Comparison of ENCODE assay signal across 26 cellular contexts in the genomic region with DNA sequence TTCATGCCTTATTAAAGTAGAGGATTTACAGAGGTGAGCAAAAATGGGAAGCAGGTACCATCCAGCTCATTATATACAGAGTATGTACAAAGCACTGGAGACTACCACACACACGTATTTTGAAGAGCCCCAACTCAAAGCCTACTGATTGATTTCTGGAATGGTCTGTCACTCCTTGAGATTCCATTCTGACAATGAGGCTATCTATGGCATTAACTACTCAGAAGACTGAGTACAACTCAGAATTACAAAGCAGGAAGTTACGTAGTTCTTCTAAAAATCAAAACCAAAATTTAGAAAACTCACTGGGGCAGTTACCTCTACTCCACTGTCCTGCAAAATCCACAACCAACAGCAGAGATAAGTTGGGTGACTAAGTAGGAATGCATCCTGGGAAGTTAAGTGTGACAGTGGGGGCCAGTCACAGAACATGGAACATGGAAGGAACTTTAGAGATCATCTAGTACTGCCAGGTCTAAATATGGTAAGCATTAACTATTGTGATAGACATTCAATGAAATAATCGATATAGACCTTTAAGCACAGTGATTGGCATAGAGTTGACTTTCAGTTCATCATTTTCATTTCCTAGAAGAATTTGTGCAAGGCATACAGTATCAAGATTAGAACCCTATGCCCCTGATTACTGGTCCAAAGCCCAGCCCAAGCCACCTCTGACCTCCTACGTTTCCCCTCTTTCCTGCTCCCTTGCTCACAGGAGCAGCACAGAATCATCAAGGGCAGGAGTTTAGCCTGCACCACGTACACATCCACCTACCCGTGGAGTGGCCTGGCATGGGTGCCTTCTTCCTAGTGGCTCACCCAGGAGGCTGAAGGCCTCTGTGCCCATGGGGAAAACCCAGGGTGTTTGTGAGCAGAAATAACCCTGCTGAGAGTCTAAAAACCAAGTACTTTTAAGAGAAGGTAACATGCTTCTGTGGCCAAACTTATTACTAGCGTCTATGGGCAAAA.
A peak's percentile ranks its signal among the peaks of the same experiment; 100 is the strongest.
DNase-seq lines count a peak whose midpoint lies in the region; ATAC-seq and TF ChIP-seq lines count a peak whose summit lies in the region.
"Had no signal": no experiment of that assay in that cellular context is flagged by ENCODE, and none has a peak within 500 bp of the region (broad histone marks: within the 10 kb centered on the region; RNA-seq: fewer than 3 reads in every experiment).

No MANE protein-coding gene starts in this region.

- H3K36me3 Mint-ChIP-seq in activated naive CD8-positive, alpha-beta T cell treated with anti-CD3 and anti-CD28 coated beads, Interleukin-2, amount 50 U/mL, for 24 hours (ENCODE audit: low read depth): peaks cover 10% of the 10 kb centered on the region
- H3K36me3 Mint-ChIP-seq in activated naive CD8-positive, alpha-beta T cell treated with anti-CD3 and anti-CD28 coated beads for 36 hours: peaks cover 6% of the 10 kb centered on the region
- peaks cover 3% of the 10 kb centered on the region for H3K36me3 Mint-ChIP-seq in chondrocyte (ENCODE audit: low read depth)

- no peaks in the 10 kb centered on the region for H3K36me3 ChIP-seq in mesodermal cell (ENCODE audit: control insufficient read depth, insufficient read depth, low read length)
- H3K36me3 ChIP-seq: brain microvascular endothelial cell, WERI-Rb-1 had no signal

- peaks cover 2% of the 10 kb centered on the region for H3K4me1 Mint-ChIP-seq in activated naive CD8-positive, alpha-beta T cell treated with anti-CD3 and anti-CD28 coated beads, Interleukin-2, amount 50 U/mL, for 24 hours
- no peaks in the 10 kb centered on the region for H3K4me1 Mint-ChIP-seq in activated naive CD8-positive, alpha-beta T cell treated with anti-CD3 and anti-CD28 coated beads for 36 hours
- H3K4me1 Mint-ChIP-seq in chondrocyte (ENCODE audit: low read depth): peaks cover 22% of the 10 kb centered on the region
- H3K4me1 Mint-ChIP-seq: immature natural killer cell had no signal

- H3K27me3 Mint-ChIP-seq in activated naive CD8-positive, alpha-beta T cell treated with anti-CD3 and anti-CD28 coated beads, Interleukin-2, amount 50 U/mL, for 24 hours: no peaks in the 10 kb centered on the region
- no peaks in the 10 kb centered on the region for H3K27me3 Mint-ChIP-seq in activated naive CD8-positive, alpha-beta T cell treated with anti-CD3 and anti-CD28 coated beads for 36 hours
- H3K27me3 Mint-ChIP-seq in chondrocyte (ENCODE audit: low read depth): no peaks in the 10 kb centered on the region
- H3K27me3 Mint-ChIP-seq: activated CD4-positive, alpha-beta T cell treated with anti-CD3 and anti-CD28 coated beads, Interleukin-2, amount 10 ng/mL, durations not matched to agents 24 days and 14 days; CD4-positive, alpha-beta T cell; stimulated activated memory B cell treated with anti-CD40 and anti-IgM and Interleukin-4, amounts not matched to agents 10 μg/mL and 1 μg/mL and 100 μg/mL, for 72 hours had no signal

- TF ChIP-seq CTCF in chondrocyte (IDR thresholded peaks at IDR 0.05): no peak

- peaks cover 22% of the 10 kb centered on the region for H3K4me1 ChIP-seq in mesodermal cell (ENCODE audit: control insufficient read depth, insufficient read depth, low read length, poor library complexity, severe bottlenecking)
- H3K4me1 ChIP-seq: upper lobe of left lung had no signal

- peak overlapping the region; percentile 72 for H3K27ac ChIP-seq in mesodermal cell (ENCODE audit: low read depth, low read length, severe bottlenecking)
- H3K27ac ChIP-seq: brain microvascular endothelial cell, upper lobe of left lung, WERI-Rb-1 had no signal

- WGBS in mesodermal cell (ENCODE audit: insufficient coverage in 2 of 2), 2 experiments: 100% methylated on average over 3 to 4 of the region's 7 CpGs

- no peak for ATAC-seq in activated naive CD8-positive, alpha-beta T cell treated with anti-CD3 and anti-CD28 coated beads, Interleukin-2, amount 50 U/mL, for 24 hours
- no peak for ATAC-seq in GM21576 (IDR thresholded peaks at IDR 0.05; ENCODE audit: unreplicated experiment)
- ATAC-seq: Panc1; stimulated activated memory B cell treated with anti-CD40 and anti-IgM and Interleukin-4, amounts not matched to agents 10 μg/mL and 1 μg/mL and 100 μg/mL, for 72 hours had no signal

- no peak overlapping the region for H3K4me3 ChIP-seq in mesodermal cell (ENCODE audit: extremely low read depth, insufficient read depth, low read length, poor library complexity, severe bottlenecking)
- H3K4me3 ChIP-seq: upper lobe of left lung had no signal

- no peaks in the 10 kb centered on the region for H3K9me3 ChIP-seq in mesodermal cell (ENCODE audit: control insufficient read depth, low read length)
- H3K9me3 ChIP-seq: upper lobe of left lung had no signal

- H3K4me3 Mint-ChIP-seq in activated naive CD8-positive, alpha-beta T cell treated with anti-CD3 and anti-CD28 coated beads, Interleukin-2, amount 50 U/mL, for 24 hours: no peak overlapping the region
- no peak overlapping the region for H3K4me3 Mint-ChIP-seq in activated naive CD8-positive, alpha-beta T cell treated with anti-CD3 and anti-CD28 coated beads for 36 hours
- no peak overlapping the region for H3K4me3 Mint-ChIP-seq in chondrocyte (ENCODE audit: unreplicated experiment)
- H3K4me3 Mint-ChIP-seq: activated CD4-positive, alpha-beta T cell treated with anti-CD3 and anti-CD28 coated beads, Interleukin-2, amount 10 ng/mL, durations not matched to agents 24 days and 14 days; CD4-positive, alpha-beta T cell; immature natural killer cell; stimulated activated memory B cell treated with anti-CD40 and anti-IgM and Interleukin-4, amounts not matched to agents 10 μg/mL and 1 μg/mL and 100 μg/mL, for 72 hours had no signal

- DNase-seq in activated naive CD8-positive, alpha-beta T cell treated with anti-CD3 and anti-CD28 coated beads, Interleukin-2, amount 50 U/mL, for 24 hours: no peak
- no peak for DNase-seq in activated naive CD8-positive, alpha-beta T cell treated with anti-CD3 and anti-CD28 coated beads for 36 hours
- DNase-seq in chondrocyte (ENCODE audit: low spot score): no peak
- no peak for DNase-seq in stimulated activated CD4-positive, alpha-beta T cell treated with anti-CD3 and anti-CD28 coated beads, Interleukin-2, amount 100 ng/mL, for 48 hours
- DNase-seq in NCI-H748 (lab: John Stamatoyannopoulos, UW; ENCODE audit: unreplicated experiment): no peak
- DNase-seq in T-helper 2 cell: no peak
- DNase-seq: activated CD4-positive, alpha-beta T cell treated with anti-CD3 and anti-CD28 coated beads, Interleukin-2, amount 10 ng/mL, durations not matched to agents 24 days and 14 days; activated naive CD4-positive, alpha-beta T cell treated with Interleukin-2 at 50 U/mL for 16 hours; activated T-cell treated with anti-CD3 and anti-CD28 coated beads, Interleukin-2, amount 50 U/mL, for 48 hours; amniotic stem cell; brain microvascular endothelial cell; CD4-positive, alpha-beta T cell; DND-41; GOT3; immature natural killer cell; left colon; NCI-H146; NCI-H345; NCI-H69; SIG-M5; upper lobe of left lung; WERI-Rb-1 had no signal

- peak overlapping the region; percentile 36 for H3K27ac Mint-ChIP-seq in activated naive CD8-positive, alpha-beta T cell treated with anti-CD3 and anti-CD28 coated beads, Interleukin-2, amount 50 U/mL, for 24 hours
- no peak overlapping the region for H3K27ac Mint-ChIP-seq in activated naive CD8-positive, alpha-beta T cell treated with anti-CD3 and anti-CD28 coated beads for 36 hours
- peak overlapping the region; percentile 7 for H3K27ac Mint-ChIP-seq in chondrocyte (ENCODE audit: unreplicated experiment)
- H3K27ac Mint-ChIP-seq: activated CD4-positive, alpha-beta T cell treated with anti-CD3 and anti-CD28 coated beads, Interleukin-2, amount 10 ng/mL, durations not matched to agents 24 days and 14 days; CD4-positive, alpha-beta T cell; stimulated activated memory B cell treated with anti-CD40 and anti-IgM and Interleukin-4, amounts not matched to agents 10 μg/mL and 1 μg/mL and 100 μg/mL, for 72 hours had no signal

- no peaks in the 10 kb centered on the region for H3K9me3 Mint-ChIP-seq in activated naive CD8-positive, alpha-beta T cell treated with anti-CD3 and anti-CD28 coated beads, Interleukin-2, amount 50 U/mL, for 24 hours
- H3K9me3 Mint-ChIP-seq in activated naive CD8-positive, alpha-beta T cell treated with anti-CD3 and anti-CD28 coated beads for 36 hours: no peaks in the 10 kb centered on the region
- no peaks in the 10 kb centered on the region for H3K9me3 Mint-ChIP-seq in chondrocyte (ENCODE audit: low read depth)
- H3K9me3 Mint-ChIP-seq: activated CD4-positive, alpha-beta T cell treated with anti-CD3 and anti-CD28 coated beads, Interleukin-2, amount 10 ng/mL, durations not matched to agents 24 days and 14 days; CD4-positive, alpha-beta T cell; immature natural killer cell; stimulated activated memory B cell treated with anti-CD40 and anti-IgM and Interleukin-4, amounts not matched to agents 10 μg/mL and 1 μg/mL and 100 μg/mL, for 72 hours had no signal
